In the genomic region with DNA sequence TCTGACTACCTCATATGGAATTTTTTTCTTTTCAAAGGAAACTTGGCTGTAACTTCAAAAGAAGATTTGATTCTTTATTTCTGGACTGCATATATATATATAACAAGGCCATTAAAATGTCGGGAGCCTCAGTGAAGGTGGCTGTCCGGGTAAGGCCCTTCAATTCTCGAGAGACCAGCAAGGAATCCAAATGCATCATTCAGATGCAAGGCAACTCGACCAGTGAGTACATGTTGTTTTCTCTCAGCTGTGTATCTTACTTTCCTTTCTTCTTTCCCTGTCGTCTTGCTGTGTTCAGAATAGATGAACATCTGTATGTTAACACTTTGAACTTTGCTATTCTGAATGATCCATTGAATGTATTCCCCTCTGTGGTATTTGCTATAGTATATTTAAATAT, we compare ENCODE assay signal across 16 cellular contexts. TPM values are rescaled to one million over a fixed set of nuclear protein-coding genes. Genes with fewer than 3 reads are reported as not detected.
DNase-seq lines count a peak whose midpoint lies in the region; ATAC-seq and TF ChIP-seq lines count a peak whose summit lies in the region.
"Had no signal": no experiment of that assay in that cellular context is flagged by ENCODE, and none has a peak within 500 bp of the region (broad histone marks: within the 10 kb centered on the region; RNA-seq: fewer than 3 reads in every experiment).

No MANE protein-coding gene starts in this region.

- H3K27me3 ChIP-seq in right atrium auricular region (no peaks in the 10 kb centered on the region), Peyer's patch (no peaks in the 10 kb centered on the region)

- no peak overlapping the region for H3K4me3 Mint-ChIP-seq in nephron
- H3K4me3 Mint-ChIP-seq in activated T-cell treated with anti-CD3 and anti-CD28 coated beads, Interleukin-2, amount 50 U/mL, for 72 hours = no peak overlapping the region
- H3K4me3 Mint-ChIP-seq: CD14-positive monocyte, H9 had no signal

- H3K27ac ChIP-seq in right atrium auricular region (no peak overlapping the region), Peyer's patch (no peak overlapping the region)
- H3K27ac ChIP-seq: A549 had no signal

- H3K4me1 Mint-ChIP-seq in nephron = peaks cover 29% of the 10 kb centered on the region
- H3K4me1 Mint-ChIP-seq in activated T-cell treated with anti-CD3 and anti-CD28 coated beads, Interleukin-2, amount 50 U/mL, for 72 hours (ENCODE audit: low read depth) = peaks cover 12% of the 10 kb centered on the region
- H3K4me1 Mint-ChIP-seq: CD14-positive monocyte had no signal

- TF ChIP-seq CTCF in right atrium auricular region (IDR thresholded peaks at IDR 0.05) (no peak), nephron (IDR thresholded peaks at IDR 0.05; ENCODE audit: unreplicated experiment in 3 of 3) (no peak), Peyer's patch (IDR thresholded peaks at IDR 0.05) (no peak)

- H3K27ac Mint-ChIP-seq in nephron = peak overlapping the region in 2 of 3 experiments; percentile 57 to 68
- no peak overlapping the region for H3K27ac Mint-ChIP-seq in activated T-cell treated with anti-CD3 and anti-CD28 coated beads, Interleukin-2, amount 50 U/mL, for 72 hours
- H3K27ac Mint-ChIP-seq: H9 had no signal

- peaks cover 14% of the 10 kb centered on the region for H3K36me3 Mint-ChIP-seq in nephron (ENCODE audit: low read depth)
- no peaks in the 10 kb centered on the region for H3K36me3 Mint-ChIP-seq in activated T-cell treated with anti-CD3 and anti-CD28 coated beads, Interleukin-2, amount 50 U/mL, for 72 hours (ENCODE audit: insufficient read depth in 2 of 2)

- no peak for DNase-seq in left ventricle myocardium superior
- no peak for DNase-seq in right atrium auricular region (ENCODE audit: low spot score)
- peak; percentile 33 for DNase-seq in fibroblast of peridontal ligament (ENCODE audit: extremely low read depth)
- DNase-seq in activated T-cell treated with anti-CD3 and anti-CD28 coated beads, Interleukin-2, amount 50 U/mL, for 72 hours = no peak
- DNase-seq in NCI-H748 (lab: John Stamatoyannopoulos, UW; ENCODE audit: unreplicated experiment) = no peak
- DNase-seq in Peyer's patch = no peak
- no peak for DNase-seq in NCI-H1092 treated with DMSO at 0.1 percent for 48 hours (lab: John Stamatoyannopoulos, UW)
- DNase-seq: Caco-2, H9, Karpas-422, MM.1S, NCI-H187 treated with DMSO at 0.1 percent for 48 hours, NCI-H82 had no signal

- no peaks in the 10 kb centered on the region for H3K9me3 ChIP-seq in right atrium auricular region
- H3K9me3 ChIP-seq in Peyer's patch = no peaks in the 10 kb centered on the region
- H3K9me3 ChIP-seq: A549, Caco-2 had no signal

- H3K27me3 Mint-ChIP-seq in nephron (ENCODE audit: low read depth) = no peaks in the 10 kb centered on the region
- H3K27me3 Mint-ChIP-seq in activated T-cell treated with anti-CD3 and anti-CD28 coated beads, Interleukin-2, amount 50 U/mL, for 72 hours (ENCODE audit: low read depth) = no peaks in the 10 kb centered on the region

- no peak for TF ChIP-seq POLR2A in Peyer's patch (IDR thresholded peaks at IDR 0.05)

- intact Hi-C loops in left ventricle myocardium superior (cut with micrococcal nuclease) = no loop called here

- H3K36me3 ChIP-seq in right atrium auricular region (peaks cover 17% of the 10 kb centered on the region), Peyer's patch (peaks cover 0 to 19% (median 0%) of the 10 kb centered on the region in 3 donors)

- H3K4me1 ChIP-seq in right atrium auricular region (peaks cover 0 to 9% of the 10 kb centered on the region in 2 donors), Peyer's patch (no peaks in the 10 kb centered on the region)
- H3K4me1 ChIP-seq: A549, Caco-2 had no signal

- ATAC-seq in left ventricle myocardium superior = peak; percentile 18
- ATAC-seq in activated T-cell treated with anti-CD3 and anti-CD28 coated beads, Interleukin-2, amount 50 U/mL, for 72 hours (replicated peaks in 1 of 2) = no peak
- ATAC-seq: A549 had no signal

- no peaks in the 10 kb centered on the region for H3K9me3 Mint-ChIP-seq in nephron
- H3K9me3 Mint-ChIP-seq in activated T-cell treated with anti-CD3 and anti-CD28 coated beads, Interleukin-2, amount 50 U/mL, for 72 hours = no peaks in the 10 kb centered on the region
- H3K9me3 Mint-ChIP-seq: CD14-positive monocyte, H9 had no signal

- H3K4me3 ChIP-seq in right atrium auricular region = no peak overlapping the region
- H3K4me3 ChIP-seq in Peyer's patch = no peak overlapping the region
- H3K4me3 ChIP-seq: A549 had no signal

RNA-seq across cellular contexts. Expression of a gene that starts 21.8 kb away (rescaled TPM):
- 69.3 TPM for total RNA-seq in left ventricle myocardium superior
- total RNA-seq in right atrium auricular region = 10 to 100 TPM; 55.7 to 63.9 TPM
- total RNA-seq in activated T-cell treated with anti-CD3 and anti-CD28 coated beads, Interleukin-2, amount 50 U/mL, for 72 hours = 10 to 100 TPM; 12.5 to 16.6 TPM
- total RNA-seq in Peyer's patch = 10 to 100 TPM; 55.2 to 88.1 (median 67.0) TPM
